In the genomic region with DNA sequence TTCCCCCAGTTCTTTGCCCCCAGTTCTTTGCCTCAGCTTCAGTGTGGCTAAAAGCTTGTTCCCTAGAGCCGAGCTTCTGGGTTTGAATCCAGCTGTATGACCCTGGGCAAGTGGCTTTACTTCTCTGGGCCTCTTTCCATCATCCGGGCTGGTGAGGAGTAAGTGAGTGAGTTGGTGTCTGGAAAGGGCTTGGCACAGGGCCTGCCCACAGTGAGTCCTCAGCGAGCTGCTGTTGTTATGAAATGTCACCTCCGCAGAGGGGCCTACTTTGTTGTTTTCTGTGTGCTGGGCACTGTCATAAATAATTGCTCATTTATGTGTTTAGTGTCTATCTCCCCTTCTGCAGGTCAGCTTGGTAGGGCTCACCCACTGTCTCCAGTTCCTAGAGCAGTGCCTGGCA, we compare ENCODE assay signal across 10 cellular contexts. TPM values are rescaled to one million over a fixed set of nuclear protein-coding genes. Genes with fewer than 3 reads are reported as not detected.
DNase-seq lines count a peak whose midpoint lies in the region; ATAC-seq and TF ChIP-seq lines count a peak whose summit lies in the region.
"Had no signal": no experiment of that assay in that cellular context is flagged by ENCODE, and none has a peak within 500 bp of the region (broad histone marks: within the 10 kb centered on the region; RNA-seq: fewer than 3 reads in every experiment).

No MANE protein-coding gene starts in this region.

- H3K9ac ChIP-seq in BLaER1 (no peak overlapping the region), HUES64 (ENCODE audit: low read depth, low read length) (no peak overlapping the region), mesenchymal stem cell (ENCODE audit: low read length) (peak overlapping the region; percentile 27)

- H3K27ac Mint-ChIP-seq in glutamatergic neuron (ENCODE audit: unreplicated experiment), result no peak overlapping the region

- peaks cover 10% of the 10 kb centered on the region for H3K27me3 Mint-ChIP-seq in glutamatergic neuron (ENCODE audit: unreplicated experiment)

- H3K9me3 ChIP-seq in BLaER1 (no peaks in the 10 kb centered on the region), HUES64 (ENCODE audit: insufficient read depth, low read depth, low read length) (no peaks in the 10 kb centered on the region), adrenal gland (replicated peaks in 1 of 3) (no peaks in the 10 kb centered on the region), mesenchymal stem cell (ENCODE audit: control insufficient read depth, low read length) (no peaks in the 10 kb centered on the region)
- H3K9me3 ChIP-seq: right lobe of liver had no signal

- H3K9me3 Mint-ChIP-seq in glutamatergic neuron (ENCODE audit: unreplicated experiment), result peaks cover 3% of the 10 kb centered on the region

- peak in 1 of 2 donors; percentile 23 for TF ChIP-seq POLR2A in adrenal gland (IDR thresholded peaks at IDR 0.05)

- H2BK120ac ChIP-seq in mesenchymal stem cell (ENCODE audit: low read depth, low read length), result no peak overlapping the region

- no peak overlapping the region for H3K4me3 ChIP-seq in BLaER1
- no peak overlapping the region for H3K4me3 ChIP-seq in HUES64 (ENCODE audit: low read length)
- no peak overlapping the region for H3K4me3 ChIP-seq in adrenal gland
- peak overlapping the region in 1 of 2 experiments; percentile 24 for H3K4me3 ChIP-seq in mesenchymal stem cell (ENCODE audit: insufficient read depth in 1 of 2, low read depth in 1 of 2, low read length in 2 of 2)
- H3K4me3 ChIP-seq: right lobe of liver had no signal

- H3K4ac ChIP-seq in mesenchymal stem cell (ENCODE audit: low read depth in 1 of 2, low read length in 2 of 2), result no peak overlapping the region

- H3K36me3 ChIP-seq in BLaER1, result peaks cover 17% of the 10 kb centered on the region
- no peaks in the 10 kb centered on the region for H3K36me3 ChIP-seq in HUES64 (ENCODE audit: insufficient read depth, low read length)
- no peaks in the 10 kb centered on the region for H3K36me3 ChIP-seq in adrenal gland (replicated peaks in 1 of 2)
- peaks cover 0 to 59% of the 10 kb centered on the region in 2 experiments for H3K36me3 ChIP-seq in mesenchymal stem cell (ENCODE audit: control insufficient read depth in 1 of 2, insufficient read depth in 2 of 2, low read depth in 1 of 2, low read length in 2 of 2)
- H3K36me3 ChIP-seq: right lobe of liver had no signal

- no peak overlapping the region for H4K91ac ChIP-seq in mesenchymal stem cell (ENCODE audit: low read length)

- H3K14ac ChIP-seq in mesenchymal stem cell (ENCODE audit: low read length in 2 of 2), result peak overlapping the region in 1 of 2 experiments; percentile 80

- H2AK5ac ChIP-seq in mesenchymal stem cell (ENCODE audit: low read length, severe bottlenecking), result no peak overlapping the region

- H2BK5ac ChIP-seq in mesenchymal stem cell (ENCODE audit: low read depth, low read length, poor library complexity, severe bottlenecking), result no peak overlapping the region

- peak overlapping the region; percentile 70 for H4K8ac ChIP-seq in mesenchymal stem cell (ENCODE audit: low read length)

- TF ChIP-seq CTCF in adrenal gland (IDR thresholded peaks at IDR 0.05), result no peak
- no peak for TF ChIP-seq CTCF in glutamatergic neuron (IDR thresholded peaks at IDR 0.05; ENCODE audit: partially characterized antibody, unreplicated experiment)

- H3K79me1 ChIP-seq in mesenchymal stem cell (replicated peaks; ENCODE audit: low read length, poor library complexity, severe bottlenecking), result peaks cover 26% of the 10 kb centered on the region

- no peaks in the 10 kb centered on the region for H3K36me3 Mint-ChIP-seq in glutamatergic neuron (ENCODE audit: unreplicated experiment)

- DNase-seq in adrenal gland (peak in 6 of 7 donors; percentile 83 to 89 (median 87)), mesenchymal stem cell (peak; percentile 65), glutamatergic neuron (no peak), NCI-H226 (no peak)
- DNase-seq: right lobe of liver had no signal

- WGBS in HUES64, result 93% methylated on average over 4 of the region's 4 CpGs
- 22 to 42% (median 30%) methylated on average over 4 of the region's 4 CpGs for WGBS in adrenal gland, 4 donors
- 51% methylated on average over 4 of the region's 4 CpGs for WGBS in mesenchymal stem cell

- no peak for ATAC-seq in GM21717 (IDR thresholded peaks at IDR 0.05; ENCODE audit: unreplicated experiment)
- no peak for ATAC-seq in GM18861 (IDR thresholded peaks at IDR 0.05; ENCODE audit: unreplicated experiment)

- peaks cover 11% of the 10 kb centered on the region for H3K4me1 Mint-ChIP-seq in glutamatergic neuron (ENCODE audit: low read depth, unreplicated experiment)

- H3K27me3 ChIP-seq in BLaER1, result no peaks in the 10 kb centered on the region
- no peaks in the 10 kb centered on the region for H3K27me3 ChIP-seq in HUES64 (ENCODE audit: insufficient read depth, low read length)
- no peaks in the 10 kb centered on the region for H3K27me3 ChIP-seq in adrenal gland
- no peaks in the 10 kb centered on the region for H3K27me3 ChIP-seq in mesenchymal stem cell (ENCODE audit: control insufficient read depth in 1 of 2, insufficient read depth in 1 of 2, low read length in 2 of 2)

- H2AFZ ChIP-seq in mesenchymal stem cell (ENCODE audit: low read depth, low read length), result no peak overlapping the region

- H3K4me1 ChIP-seq in BLaER1 (peaks cover 73% of the 10 kb centered on the region), HUES64 (ENCODE audit: insufficient read depth, low read length) (peaks cover 20% of the 10 kb centered on the region; the same call in 1 of the 2 replicates), adrenal gland (replicated peaks in 1 of 2) (peaks cover 58 to 80% of the 10 kb centered on the region in 2 donors), mesenchymal stem cell (ENCODE audit: control insufficient read depth, insufficient read depth, low read depth, low read length) (peaks cover 62% of the 10 kb centered on the region)

- peak overlapping the region; percentile 29 for H2BK15ac ChIP-seq in mesenchymal stem cell (ENCODE audit: low read depth, poor library complexity, severe bottlenecking)

- no peak overlapping the region for H3K23ac ChIP-seq in mesenchymal stem cell (ENCODE audit: low read length in 2 of 2)

- H4K20me1 ChIP-seq in BLaER1, result peaks cover 94% of the 10 kb centered on the region

- peak overlapping the region; percentile 27 to 46 for H3K18ac ChIP-seq in mesenchymal stem cell (ENCODE audit: low read depth in 1 of 2, low read length in 2 of 2)

- H3K27ac ChIP-seq in BLaER1 (peak overlapping the region; percentile 35; the same call in 1 of the 2 replicates), HUES64 (ENCODE audit: low read depth, low read length) (0 out of 2 replicates have a peak overlapping the region, but pooled peaks have one; percentile 10), adrenal gland (peak overlapping the region; percentile 62 to 94 (median 83)), mesenchymal stem cell (ENCODE audit: low read length, poor library complexity, severe bottlenecking) (no peak overlapping the region)
- H3K27ac ChIP-seq: epithelial cell of prostate had no signal

- H2BK12ac ChIP-seq in mesenchymal stem cell (ENCODE audit: low read length in 2 of 2), result peak overlapping the region; percentile 65 to 93

- no peak overlapping the region for H3K4me2 ChIP-seq in BLaER1
- no peak overlapping the region for H3K4me2 ChIP-seq in mesenchymal stem cell (ENCODE audit: low read length, poor library complexity, severe bottlenecking)

- intact Hi-C loops in adrenal gland (cut with DNase I), result no loop called here

- no peak overlapping the region for H3K4me3 Mint-ChIP-seq in glutamatergic neuron (ENCODE audit: unreplicated experiment)

RNA-seq across cellular contexts. Expression of a gene that starts 31.7 kb away (rescaled TPM):
- polyA plus RNA-seq in HUES64 (2013, experiment 1 of 2), result 35.0 TPM
- 40.3 TPM for polyA plus RNA-seq in HUES64 (2013, experiment 2 of 2)
- total RNA-seq in adrenal gland (100 to 1,000 TPM in 3 of 8 donors, 10 to 100 TPM in 5; 71.8 to 197 (median 90.6) TPM), glutamatergic neuron (ENCODE audit: unreplicated experiment) (21.9 TPM)
- 10 to 100 TPM; 10.6 to 80.8 (median 13.0) TPM for polyA plus RNA-seq in adrenal gland
- 34.8 TPM for polyA plus RNA-seq in mesenchymal stem cell (2013, experiment 1 of 2)
- 33.8 TPM for polyA plus RNA-seq in mesenchymal stem cell (2013, experiment 2 of 2)

Comparison
In these comparisons a context has a peak if more than half of its experiments do, and no peak if none do; other contexts are left out.
1. DNase-seq: peak in adrenal gland (6 of 7) and mesenchymal stem cell (single experiment); none in glutamatergic neuron (single experiment) and NCI-H226 (single experiment).